1 cellular context compared by ENCODE assay signal in the genomic region with DNA sequence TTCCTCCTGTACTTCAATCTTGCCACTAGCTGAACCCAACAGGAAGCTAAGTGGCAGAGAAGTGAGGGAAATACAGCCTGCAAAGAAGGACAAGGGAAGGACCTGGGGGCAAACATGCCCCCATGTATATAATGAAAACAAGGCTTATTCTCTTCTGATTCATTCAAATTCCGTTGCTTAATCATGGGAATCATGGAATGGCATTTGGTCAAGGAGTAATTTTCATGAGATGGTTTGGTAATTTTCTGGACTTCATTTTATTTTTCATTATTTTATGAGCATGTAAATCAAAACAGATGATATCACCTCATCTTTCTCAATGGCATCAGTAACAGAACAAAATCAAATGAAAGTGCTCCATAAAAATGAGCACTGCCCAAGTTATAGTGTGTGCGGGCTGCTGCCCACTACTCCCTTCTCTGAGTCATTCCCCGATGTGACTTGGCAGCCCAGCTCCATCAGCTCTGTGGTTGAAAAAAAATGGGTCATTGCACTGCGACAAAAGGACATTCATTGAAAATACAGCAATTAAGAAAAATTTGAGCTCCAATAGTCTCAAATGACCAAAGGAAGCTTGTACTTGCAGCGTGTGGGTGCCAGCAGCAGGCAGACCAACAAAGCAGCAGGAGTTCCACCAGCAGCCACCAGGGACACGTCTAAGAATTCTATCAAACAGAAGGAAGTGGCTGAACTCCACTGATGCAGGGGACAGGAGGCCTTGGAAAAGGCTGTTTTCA.
TF ChIP-seq lines count a peak whose summit lies in the region.

No MANE protein-coding gene starts in this region.

TF ChIP-seq in H1, 55 proteins besides CTCF, POLR2A, EP300 and RAD21 (continued from another document):
- no peak for TF ChIP-seq CHD7 (IDR thresholded peaks at IDR 0.05; ENCODE audit: insufficient replicate concordance, low read length)
- no peak for TF ChIP-seq SP4 (IDR thresholded peaks at IDR 0.05; ENCODE audit: low read length)
- TF ChIP-seq MAFK (IDR thresholded peaks at IDR 0.05; ENCODE audit: low read depth, low read length) = no peak
- no peak for TF ChIP-seq GTF2F1 (IDR thresholded peaks at IDR 0.05; ENCODE audit: borderline replicate concordance, low read depth, low read length)
- no peak for TF ChIP-seq POU5F1 (IDR thresholded peaks at IDR 0.05; ENCODE audit: low read depth, low read length)
- no peak for TF ChIP-seq CHD1 (IDR thresholded peaks at IDR 0.05; ENCODE audit: low read depth, low read length)
- no peak for TF ChIP-seq RXRA (IDR thresholded peaks at IDR 0.05; ENCODE audit: insufficient read depth, low read depth, low read length)
- no peak for TF ChIP-seq FOSL1 (IDR thresholded peaks at IDR 0.05; ENCODE audit: insufficient read depth, low read depth, low read length)
- TF ChIP-seq CBX8 (IDR thresholded peaks at IDR 0.05; ENCODE audit: borderline replicate concordance, low read depth, low read length) = no peak
- TF ChIP-seq KDM4A (IDR thresholded peaks at IDR 0.05; ENCODE audit: low read depth, low read length, severe bottlenecking) = no peak
- TF ChIP-seq TAF7 (optimal IDR thresholded peaks at IDR 0.05; ENCODE audit: borderline replicate concordance, low read depth, low read length) = no peak
- TF ChIP-seq JUND (IDR thresholded peaks at IDR 0.05; ENCODE audit: low read length) = no peak
- no peak for TF ChIP-seq E2F6 (IDR thresholded peaks at IDR 0.05)
- TF ChIP-seq TAF1 (IDR thresholded peaks at IDR 0.05; ENCODE audit: low read depth, low read length) = no peak
- no peak for TF ChIP-seq CREB1 (IDR thresholded peaks at IDR 0.05)
- TF ChIP-seq TBP (IDR thresholded peaks at IDR 0.05; ENCODE audit: low read depth, low read length) = no peak
- TF ChIP-seq, protein P1, sequence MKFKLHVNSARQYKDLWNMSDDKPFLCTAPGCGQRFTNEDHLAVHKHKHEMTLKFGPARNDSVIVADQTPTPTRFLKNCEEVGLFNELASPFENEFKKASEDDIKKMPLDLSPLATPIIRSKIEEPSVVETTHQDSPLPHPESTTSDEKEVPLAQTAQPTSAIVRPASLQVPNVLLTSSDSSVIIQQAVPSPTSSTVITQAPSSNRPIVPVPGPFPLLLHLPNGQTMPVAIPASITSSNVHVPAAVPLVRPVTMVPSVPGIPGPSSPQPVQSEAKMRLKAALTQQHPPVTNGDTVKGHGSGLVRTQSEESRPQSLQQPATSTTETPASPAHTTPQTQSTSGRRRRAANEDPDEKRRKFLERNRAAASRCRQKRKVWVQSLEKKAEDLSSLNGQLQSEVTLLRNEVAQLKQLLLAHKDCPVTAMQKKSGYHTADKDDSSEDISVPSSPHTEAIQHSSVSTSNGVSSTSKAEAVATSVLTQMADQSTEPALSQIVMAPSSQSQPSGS (IDR thresholded peaks at IDR 0.05; ENCODE audit: low read length) = no peak
- no peak for TF ChIP-seq SRF (IDR thresholded peaks at IDR 0.05; ENCODE audit: low read depth, low read length)
